1 cellular context compared by ENCODE assay signal in the genomic region with DNA sequence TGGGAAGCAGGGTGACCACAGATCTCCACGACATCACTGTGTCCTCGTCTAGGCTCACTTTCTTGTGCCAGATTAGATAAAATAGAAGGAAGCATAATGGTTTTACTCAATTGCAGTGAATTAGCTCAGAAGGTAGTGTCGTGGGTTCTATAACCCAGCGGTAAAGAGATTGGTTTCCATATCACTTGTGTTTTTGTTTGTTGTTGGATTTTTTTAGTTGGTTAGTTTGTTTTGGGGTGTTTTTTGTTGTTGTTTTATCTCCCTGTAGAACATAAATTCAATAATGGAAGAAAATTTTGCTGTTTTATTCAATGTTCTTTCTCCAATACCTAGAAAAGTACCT.
TF ChIP-seq lines count a peak whose summit lies in the region.

No MANE protein-coding gene starts in this region.

TF ChIP-seq in neural cell, 6 proteins besides CTCF, POLR2A, EP300 and RAD21 (continued from another document):
- TF ChIP-seq, protein P1, sequence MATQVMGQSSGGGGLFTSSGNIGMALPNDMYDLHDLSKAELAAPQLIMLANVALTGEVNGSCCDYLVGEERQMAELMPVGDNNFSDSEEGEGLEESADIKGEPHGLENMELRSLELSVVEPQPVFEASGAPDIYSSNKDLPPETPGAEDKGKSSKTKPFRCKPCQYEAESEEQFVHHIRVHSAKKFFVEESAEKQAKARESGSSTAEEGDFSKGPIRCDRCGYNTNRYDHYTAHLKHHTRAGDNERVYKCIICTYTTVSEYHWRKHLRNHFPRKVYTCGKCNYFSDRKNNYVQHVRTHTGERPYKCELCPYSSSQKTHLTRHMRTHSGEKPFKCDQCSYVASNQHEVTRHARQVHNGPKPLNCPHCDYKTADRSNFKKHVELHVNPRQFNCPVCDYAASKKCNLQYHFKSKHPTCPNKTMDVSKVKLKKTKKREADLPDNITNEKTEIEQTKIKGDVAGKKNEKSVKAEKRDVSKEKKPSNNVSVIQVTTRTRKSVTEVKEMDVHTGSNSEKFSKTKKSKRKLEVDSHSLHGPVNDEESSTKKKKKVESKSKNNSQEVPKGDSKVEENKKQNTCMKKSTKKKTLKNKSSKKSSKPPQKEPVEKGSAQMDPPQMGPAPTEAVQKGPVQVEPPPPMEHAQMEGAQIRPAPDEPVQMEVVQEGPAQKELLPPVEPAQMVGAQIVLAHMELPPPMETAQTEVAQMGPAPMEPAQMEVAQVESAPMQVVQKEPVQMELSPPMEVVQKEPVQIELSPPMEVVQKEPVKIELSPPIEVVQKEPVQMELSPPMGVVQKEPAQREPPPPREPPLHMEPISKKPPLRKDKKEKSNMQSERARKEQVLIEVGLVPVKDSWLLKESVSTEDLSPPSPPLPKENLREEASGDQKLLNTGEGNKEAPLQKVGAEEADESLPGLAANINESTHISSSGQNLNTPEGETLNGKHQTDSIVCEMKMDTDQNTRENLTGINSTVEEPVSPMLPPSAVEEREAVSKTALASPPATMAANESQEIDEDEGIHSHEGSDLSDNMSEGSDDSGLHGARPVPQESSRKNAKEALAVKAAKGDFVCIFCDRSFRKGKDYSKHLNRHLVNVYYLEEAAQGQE (IDR thresholded peaks at IDR 0.05; ENCODE audit: borderline replicate concordance), result no peak
- TF ChIP-seq SMC3 (conservative IDR thresholded peaks at IDR 0.05; ENCODE audit: poor library complexity), result no peak
- TF ChIP-seq MXI1 (conservative IDR thresholded peaks at IDR 0.05; ENCODE audit: poor library complexity, severe bottlenecking), result no peak
- no peak for TF ChIP-seq POLR2AphosphoS5 (IDR thresholded peaks at IDR 0.05)
- TF ChIP-seq EZH2 (IDR thresholded peaks at IDR 0.05; ENCODE audit: borderline replicate concordance, insufficient read depth, low read length, poor library complexity, severe bottlenecking), result no peak
